ENCODE assay signal across 7 cellular contexts in genomic region chr19:56595548-56595899, GRCh38.
A peak's percentile ranks its signal among the peaks of the same experiment; 100 is the strongest.
DNase-seq lines count a peak whose midpoint lies in the region; ATAC-seq and TF ChIP-seq lines count a peak whose summit lies in the region.

No MANE protein-coding gene starts in this region.

- peak; percentile 26 for ATAC-seq in GM21717 (IDR thresholded peaks at IDR 0.05; ENCODE audit: unreplicated experiment)

- no peaks in the 10 kb centered on the region for H3K27me3 ChIP-seq in neutrophil

- TF ChIP-seq CTCF in NB4 (IDR thresholded peaks at IDR 0.05; ENCODE audit: low read depth, low read length) (no peak), epithelial cell of esophagus (IDR thresholded peaks at IDR 0.05; ENCODE audit: insufficient read depth, low read depth, low read length, missing control alignments) (no peak), neutrophil (IDR thresholded peaks at IDR 0.05) (no peak)

- no peaks in the 10 kb centered on the region for H3K9me3 ChIP-seq in neutrophil

- no peak for TF ChIP-seq POLR2A in NB4 (IDR thresholded peaks at IDR 0.05; ENCODE audit: extremely low read depth, insufficient read length)

- no peak overlapping the region for H3K27ac ChIP-seq in neutrophil

- peaks cover 13 to 14% of the 10 kb centered on the region in 2 experiments for H3K4me1 ChIP-seq in neutrophil (ENCODE audit: control insufficient read depth in 1 of 2, insufficient read depth in 1 of 2, low read depth in 1 of 2, low read length in 1 of 2)

- H3K4me3 ChIP-seq in NB4 (ENCODE audit: low read depth, low read length): peak overlapping the region; percentile 72
- peak overlapping the region; percentile 92 for H3K4me3 ChIP-seq in epithelial cell of esophagus (ENCODE audit: low read length)
- peak overlapping the region; percentile 69 to 74 for H3K4me3 ChIP-seq in neutrophil (ENCODE audit: low read depth in 1 of 2, low read length in 1 of 2)

- no peaks in the 10 kb centered on the region for H3K36me3 ChIP-seq in neutrophil

- DNase-seq in NB4 (ENCODE audit: low read depth) (no peak), epithelial cell of esophagus (ENCODE audit: low read depth) (no peak), NCI-H446 treated with DMSO at 0.1 percent for 48 hours (lab: John Stamatoyannopoulos, UW) (no peak), NAMALWA (ENCODE audit: low spot score) (no peak)
- DNase-seq in stimulated activated naive CD4-positive, alpha-beta T cell (lab: John Stamatoyannopoulos, UW): no peak
